In genomic region chr1:163472267-163472666, GRCh38 we compare ENCODE assay signal across 13 cellular contexts.
DNase-seq lines count a peak whose midpoint lies in the region; ATAC-seq and TF ChIP-seq lines count a peak whose summit lies in the region.
"Had no signal": no experiment of that assay in that cellular context is flagged by ENCODE, and none has a peak within 500 bp of the region (broad histone marks: within the 10 kb centered on the region; RNA-seq: fewer than 3 reads in every experiment).

No MANE protein-coding gene starts in this region.

- no peaks in the 10 kb centered on the region for H3K9me2 ChIP-seq in OCI-LY7 (ENCODE audit: insufficient read depth, low read length)

- H3K36me3 Mint-ChIP-seq in stimulated activated memory B cell treated with anti-CD40 and anti-IgM and Interleukin-4, amounts not matched to agents 10 μg/mL and 1 μg/mL and 100 μg/mL, for 72 hours: no peaks in the 10 kb centered on the region
- H3K36me3 Mint-ChIP-seq: activated naive CD4-positive, alpha-beta T cell treated with anti-CD3 and anti-CD28 coated beads, Interleukin-2, amount 50 U/mL, for 72 hours; immature natural killer cell had no signal

- no peaks in the 10 kb centered on the region for H3K9me3 Mint-ChIP-seq in stimulated activated memory B cell treated with anti-CD40 and anti-IgM and Interleukin-4, amounts not matched to agents 10 μg/mL and 1 μg/mL and 100 μg/mL, for 72 hours
- H3K9me3 Mint-ChIP-seq: neural crest cell had no signal

- H4K20me1 ChIP-seq in OCI-LY7 (ENCODE audit: insufficient read depth, low read length): no peaks in the 10 kb centered on the region

- H3K9ac ChIP-seq in mucosa of rectum (ENCODE audit: low read depth in 1 of 2, low read length in 2 of 2): no peak overlapping the region

- BruUV-seq in OCI-LY7 (replicated peaks; lab: Mats Ljungman, UMichigan): no TSS peak

- POLR2A ChIA-PET in OCI-LY7 (lab: Charles Lee): interaction anchor here (0.7 kb wide), 1 partner anchor 267 kb away, joined by 3 read pairs; no protein-coding TSS in a partner anchor

- no peak overlapping the region for H3K27ac Mint-ChIP-seq in stimulated activated memory B cell treated with anti-CD40 and anti-IgM and Interleukin-4, amounts not matched to agents 10 μg/mL and 1 μg/mL and 100 μg/mL, for 72 hours
- H3K27ac Mint-ChIP-seq: activated CD8-positive, alpha-beta T cell treated with anti-CD3 and anti-CD28 coated beads, Interleukin-2, amount 10 ng/mL, durations not matched to agents 7 days and 5 days; B cell; immature natural killer cell had no signal

- H3K4me1 ChIP-seq in OCI-LY7 (ENCODE audit: insufficient read depth, low read length, poor library complexity, severe bottlenecking) (no peaks in the 10 kb centered on the region), mucosa of rectum (ENCODE audit: control insufficient read depth in 2 of 2, insufficient read depth in 2 of 2, low read length in 2 of 2) (peaks cover 0 to 5% of the 10 kb centered on the region in 2 donors)

- ATAC-seq in GM18511 (IDR thresholded peaks at IDR 0.05; ENCODE audit: unreplicated experiment): no peak
- ATAC-seq in stimulated activated memory B cell treated with anti-CD40 and anti-IgM and Interleukin-4, amounts not matched to agents 10 μg/mL and 1 μg/mL and 100 μg/mL, for 72 hours: no peak
- no peak for ATAC-seq in sciatic nerve
- ATAC-seq: activated CD8-positive, alpha-beta T cell treated with anti-CD3 and anti-CD28 coated beads, Interleukin-2, amount 10 ng/mL, durations not matched to agents 7 days and 5 days; activated naive CD4-positive, alpha-beta T cell treated with anti-CD3 and anti-CD28 coated beads, Interleukin-2, amount 50 U/mL, for 72 hours had no signal

- no peaks in the 10 kb centered on the region for H3K27me3 Mint-ChIP-seq in stimulated activated memory B cell treated with anti-CD40 and anti-IgM and Interleukin-4, amounts not matched to agents 10 μg/mL and 1 μg/mL and 100 μg/mL, for 72 hours

- no peaks in the 10 kb centered on the region for H3K27me3 ChIP-seq in mucosa of rectum (ENCODE audit: control insufficient read depth in 2 of 2, insufficient read depth in 2 of 2, low read length in 2 of 2)

- no peaks in the 10 kb centered on the region for H3K79me2 ChIP-seq in OCI-LY7 (ENCODE audit: insufficient read depth, low read depth, low read length)

- H3K36me3 ChIP-seq in OCI-LY7 (ENCODE audit: insufficient read depth, low read length) (no peaks in the 10 kb centered on the region), mucosa of rectum (ENCODE audit: control insufficient read depth in 2 of 2, insufficient read depth in 2 of 2, low read length in 2 of 2) (no peaks in the 10 kb centered on the region)

- no peak overlapping the region for H3K4me3 Mint-ChIP-seq in stimulated activated memory B cell treated with anti-CD40 and anti-IgM and Interleukin-4, amounts not matched to agents 10 μg/mL and 1 μg/mL and 100 μg/mL, for 72 hours
- H3K4me3 Mint-ChIP-seq: activated CD8-positive, alpha-beta T cell treated with anti-CD3 and anti-CD28 coated beads, Interleukin-2, amount 10 ng/mL, durations not matched to agents 7 days and 5 days; B cell; immature natural killer cell; neural crest cell had no signal

- DNase-seq in DMS53 (lab: John Stamatoyannopoulos, UW) (peak; percentile 94), NCI-H2081 (lab: John Stamatoyannopoulos, UW) (peak; percentile 95 to 99), OCI-LY7 (ENCODE audit: low spot score) (no peak), iPS-NIHi7 (ENCODE audit: extremely low spot score) (no peak), sciatic nerve (ENCODE audit: low spot score) (no peak)
- DNase-seq: activated CD8-positive, alpha-beta T cell treated with anti-CD3 and anti-CD28 coated beads, Interleukin-2, amount 10 ng/mL, durations not matched to agents 7 days and 5 days; immature natural killer cell had no signal

- CTCF ChIA-PET in OCI-LY7 (lab: Charles Lee; ENCODE audit: unreplicated experiment): no interaction called here

- H3K27ac ChIP-seq in OCI-LY7 (ENCODE audit: low read depth, low read length, poor library complexity, severe bottlenecking) (no peak overlapping the region), mucosa of rectum (ENCODE audit: low read depth in 2 of 2, low read length in 2 of 2) (no peak overlapping the region)

- H3K4me3 ChIP-seq in OCI-LY7 (ENCODE audit: low read depth, low read length, poor library complexity, severe bottlenecking) (no peak overlapping the region), mucosa of rectum (ENCODE audit: low read length in 2 of 2) (peak overlapping the region; percentile 5 to 14)

- intact Hi-C loops in OCI-LY7 (cut with micrococcal nuclease; ENCODE audit: unreplicated experiment): no loop called here
- intact Hi-C loops in sciatic nerve (cut with DNase I): no loop called here

- H3K4me1 Mint-ChIP-seq in stimulated activated memory B cell treated with anti-CD40 and anti-IgM and Interleukin-4, amounts not matched to agents 10 μg/mL and 1 μg/mL and 100 μg/mL, for 72 hours: no peaks in the 10 kb centered on the region
- H3K4me1 Mint-ChIP-seq: B cell, immature natural killer cell had no signal

- peak overlapping the region; percentile 0; the same call in 1 of the 2 replicates for H3K4me2 ChIP-seq in OCI-LY7 (ENCODE audit: low read length)

- TF ChIP-seq CTCF in OCI-LY7 (conservative IDR thresholded peaks at IDR 0.05; ENCODE audit: low read length): no peak

- H2AFZ ChIP-seq in OCI-LY7 (ENCODE audit: low read length): no peak overlapping the region

- H3K9me3 ChIP-seq in OCI-LY7 (ENCODE audit: low read length) (no peaks in the 10 kb centered on the region), mucosa of rectum (ENCODE audit: control insufficient read depth in 2 of 2, low read length in 2 of 2) (no peaks in the 10 kb centered on the region)

Comparison
In these comparisons a context has a peak if more than half of its experiments do, and no peak if none do; other contexts are left out.
1. DNase-seq: peak in DMS53 (single experiment) and NCI-H2081 (2 of 2); none in OCI-LY7 (single experiment), iPS-NIHi7 (single experiment) and sciatic nerve (single experiment).